8 cellular contexts compared by ENCODE assay signal in genomic region chr17:77374170-77374936, GRCh38.
DNase-seq lines count a peak whose midpoint lies in the region; ATAC-seq and TF ChIP-seq lines count a peak whose summit lies in the region.

No MANE protein-coding gene starts in this region.

- peak overlapping the region; percentile 99 to 100 (median 99) for H3K27ac ChIP-seq in esophagus muscularis mucosa (replicated peaks in 1 of 4)
- H3K27ac ChIP-seq in muscle layer of duodenum (ENCODE audit: low read length), result peak overlapping the region; percentile 69

- TF ChIP-seq EP300 in esophagus muscularis mucosa (IDR thresholded peaks at IDR 0.05), result no peak

- intact Hi-C loops in activated T-helper 1 cell treated with anti-CD3 and anti-CD28 coated beads, Interleukin-12 subunit alpha, Interleukin-12 subunit beta, Interleukin-2, Interleukin-4 antibody, amounts not matched to agents 30 ng/mL and 10 ng/mL and 1 ng/mL, durations not matched to agents 14 hours and 24 hours and 36 hours (cut with micrococcal nuclease), result loop anchor here (5.0 kb wide), 1 partner anchor 293 kb away; no protein-coding TSS in a partner anchor
- intact Hi-C loops in esophagus muscularis mucosa (cut with DNase I) (loop anchor here (2.0 kb wide), 1 partner anchor 50 kb away; no protein-coding TSS in a partner anchor), Calu3 (cut with micrococcal nuclease; ENCODE audit: unreplicated experiment) (no loop called here)

- H3K36me3 ChIP-seq in esophagus muscularis mucosa, result no peaks in the 10 kb centered on the region
- no peaks in the 10 kb centered on the region for H3K36me3 ChIP-seq in muscle layer of duodenum (ENCODE audit: control insufficient read depth in 1 of 2, insufficient read depth in 2 of 2, low read length in 2 of 2)

- H3K27ac Mint-ChIP-seq in activated T-helper 1 cell treated with anti-CD3 and anti-CD28 coated beads, Interleukin-12 subunit alpha, Interleukin-12 subunit beta, Interleukin-2, Interleukin-4 antibody, amounts not matched to agents 30 ng/mL and 10 ng/mL and 1 ng/mL, durations not matched to agents 14 hours and 24 hours and 36 hours, result peak overlapping the region; percentile 96
- no peak overlapping the region for H3K27ac Mint-ChIP-seq in Calu3 (ENCODE audit: unreplicated experiment)

- peak; percentile 83 for DNase-seq in NCI-H524 treated with DMSO at 0.1 percent for 48 hours (lab: John Stamatoyannopoulos, UW)
- peak; percentile 73 for DNase-seq in activated T-helper 1 cell treated with anti-CD3 and anti-CD28 coated beads, Interleukin-12 subunit alpha, Interleukin-12 subunit beta, Interleukin-2, Interleukin-4 antibody, amounts not matched to agents 30 ng/mL and 10 ng/mL and 1 ng/mL, durations not matched to agents 14 hours and 24 hours and 36 hours (ENCODE audit: low spot score)
- DNase-seq in esophagus muscularis mucosa (ENCODE audit: extremely low spot score), result peak; percentile 96
- DNase-seq in stimulated activated naive CD4-positive, alpha-beta T cell (lab: John Stamatoyannopoulos, UW), result peak; percentile 53 to 74 (median 64)
- DNase-seq in Calu3, result no peak

- H3K4me1 ChIP-seq in esophagus muscularis mucosa (peaks cover 79 to 87% (median 86%) of the 10 kb centered on the region in 4 donors), muscle layer of duodenum (ENCODE audit: control insufficient read depth in 1 of 2, insufficient read depth in 2 of 2, low read length in 2 of 2) (peaks cover 24 to 76% of the 10 kb centered on the region in 2 donors)

- 0% methylated on average over 3 of the region's 34 CpGs for WGBS in esophagus muscularis mucosa

- no peaks in the 10 kb centered on the region for H3K9me3 Mint-ChIP-seq in activated T-helper 1 cell treated with anti-CD3 and anti-CD28 coated beads, Interleukin-12 subunit alpha, Interleukin-12 subunit beta, Interleukin-2, Interleukin-4 antibody, amounts not matched to agents 30 ng/mL and 10 ng/mL and 1 ng/mL, durations not matched to agents 14 hours and 24 hours and 36 hours
- no peaks in the 10 kb centered on the region for H3K9me3 Mint-ChIP-seq in Calu3 (ENCODE audit: low read depth, unreplicated experiment)

- H3K4me3 Mint-ChIP-seq in activated T-helper 1 cell treated with anti-CD3 and anti-CD28 coated beads, Interleukin-12 subunit alpha, Interleukin-12 subunit beta, Interleukin-2, Interleukin-4 antibody, amounts not matched to agents 30 ng/mL and 10 ng/mL and 1 ng/mL, durations not matched to agents 14 hours and 24 hours and 36 hours, result peak overlapping the region; percentile 87
- H3K4me3 Mint-ChIP-seq in Calu3 (ENCODE audit: low read depth, unreplicated experiment), result no peak overlapping the region

- peaks cover 13% of the 10 kb centered on the region for H3K36me3 Mint-ChIP-seq in activated T-helper 1 cell treated with anti-CD3 and anti-CD28 coated beads, Interleukin-12 subunit alpha, Interleukin-12 subunit beta, Interleukin-2, Interleukin-4 antibody, amounts not matched to agents 30 ng/mL and 10 ng/mL and 1 ng/mL, durations not matched to agents 14 hours and 24 hours and 36 hours (ENCODE audit: low read depth)
- H3K36me3 Mint-ChIP-seq in Calu3 (ENCODE audit: insufficient read depth, unreplicated experiment), result peaks cover 53% of the 10 kb centered on the region

- H3K4me3 ChIP-seq in GM08714 (ENCODE audit: low read length) (peak overlapping the region; percentile 80; the same call in 1 of the 2 replicates), esophagus muscularis mucosa (peak overlapping the region; percentile 73 to 93 (median 92)), muscle layer of duodenum (ENCODE audit: low read depth in 1 of 2, low read length in 2 of 2) (peak overlapping the region; percentile 64 to 74)

- H3K27me3 Mint-ChIP-seq in activated T-helper 1 cell treated with anti-CD3 and anti-CD28 coated beads, Interleukin-12 subunit alpha, Interleukin-12 subunit beta, Interleukin-2, Interleukin-4 antibody, amounts not matched to agents 30 ng/mL and 10 ng/mL and 1 ng/mL, durations not matched to agents 14 hours and 24 hours and 36 hours (ENCODE audit: insufficient read depth), result no peaks in the 10 kb centered on the region
- no peaks in the 10 kb centered on the region for H3K27me3 Mint-ChIP-seq in Calu3 (ENCODE audit: unreplicated experiment)

- H3K4me1 Mint-ChIP-seq in activated T-helper 1 cell treated with anti-CD3 and anti-CD28 coated beads, Interleukin-12 subunit alpha, Interleukin-12 subunit beta, Interleukin-2, Interleukin-4 antibody, amounts not matched to agents 30 ng/mL and 10 ng/mL and 1 ng/mL, durations not matched to agents 14 hours and 24 hours and 36 hours (ENCODE audit: low read depth), result peaks cover 67% of the 10 kb centered on the region
- peaks cover 41% of the 10 kb centered on the region for H3K4me1 Mint-ChIP-seq in Calu3 (ENCODE audit: low read depth, unreplicated experiment)

- CTCF ChIA-PET in Calu3 (lab: Charles Lee), result no interaction called here

- H3K9me3 ChIP-seq in esophagus muscularis mucosa, result no peaks in the 10 kb centered on the region
- H3K9me3 ChIP-seq in muscle layer of duodenum (ENCODE audit: control insufficient read depth in 1 of 2, low read length in 2 of 2), result no peaks in the 10 kb centered on the region

- peak; percentile 41 for TF ChIP-seq POLR2A in esophagus muscularis mucosa (IDR thresholded peaks at IDR 0.05; ENCODE audit: low read depth)

- no peak for ATAC-seq in HG03442 (IDR thresholded peaks at IDR 0.05; ENCODE audit: unreplicated experiment)

- TF ChIP-seq CTCF in esophagus muscularis mucosa (IDR thresholded peaks at IDR 0.05), result peak; percentile 22 to 40 (median 37)
- no peak for TF ChIP-seq CTCF in Calu3 (IDR thresholded peaks at IDR 0.05; ENCODE audit: unreplicated experiment)

- H3K27me3 ChIP-seq in esophagus muscularis mucosa (no peaks in the 10 kb centered on the region), muscle layer of duodenum (ENCODE audit: low read depth, low read length) (no peaks in the 10 kb centered on the region)

- BruUV-seq in Calu3 (replicated peaks; lab: Mats Ljungman, UMichigan), result no TSS peak
